Comparison of ENCODE assay signal across 8 cellular contexts in the genomic region with DNA sequence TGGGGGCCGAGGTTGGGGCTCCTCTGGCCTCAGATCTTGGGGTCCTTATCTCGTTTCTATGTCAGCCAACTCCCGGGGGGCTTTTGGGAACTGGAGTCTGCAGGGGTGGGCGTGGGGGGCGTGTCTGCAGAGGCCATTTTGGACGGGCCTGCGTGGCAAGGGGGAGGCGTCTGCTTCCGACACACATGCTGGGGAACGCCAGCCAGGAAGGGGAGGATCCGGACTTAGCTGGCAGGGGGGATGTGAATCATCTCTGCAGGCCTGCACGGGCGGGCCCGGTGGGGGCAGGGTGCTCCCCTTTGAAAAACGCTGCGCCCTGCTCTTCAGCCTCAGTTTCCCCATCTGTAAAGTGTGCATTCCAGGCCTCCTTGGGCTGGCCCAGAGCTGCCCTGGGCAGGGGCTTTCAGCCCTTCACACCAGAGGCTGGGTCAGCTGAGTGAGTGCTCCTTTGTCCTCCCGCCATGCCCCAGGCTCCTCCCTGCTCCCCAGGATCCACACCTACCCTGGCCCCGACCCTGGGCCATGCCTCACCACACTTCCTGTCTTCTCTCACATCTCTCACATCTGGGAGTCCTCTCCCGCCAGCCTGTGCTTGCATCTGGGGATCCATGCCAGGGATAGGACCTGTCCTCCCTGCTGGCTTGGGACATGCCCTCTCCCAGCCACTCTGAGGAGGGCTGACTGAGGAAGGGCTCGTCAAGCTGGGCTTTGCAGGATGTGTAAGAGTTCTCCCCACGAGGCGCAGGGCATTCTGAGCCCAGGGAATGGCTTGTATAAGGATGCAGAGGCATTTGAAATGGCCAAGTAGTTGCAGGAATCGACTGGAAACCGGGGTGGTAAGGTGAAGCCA. TPM values are rescaled to one million over a fixed set of nuclear protein-coding genes. Genes with fewer than 3 reads are reported as not detected.
A peak's percentile ranks its signal among the peaks of the same experiment; 100 is the strongest.
DNase-seq lines count a peak whose midpoint lies in the region; ATAC-seq, FAIRE-seq and TF ChIP-seq lines count a peak whose summit lies in the region.

No MANE protein-coding gene starts in this region.

- peaks cover 0 to 48% (median 11%) of the 10 kb centered on the region in 4 donors for H3K27me3 ChIP-seq in esophagus muscularis mucosa
- H3K27me3 ChIP-seq in neural cell (ENCODE audit: insufficient read depth, low read depth, low read length), result no peaks in the 10 kb centered on the region

- no peak for TF ChIP-seq CTCF in esophagus muscularis mucosa (IDR thresholded peaks at IDR 0.05)
- no peak for TF ChIP-seq CTCF in neural cell (IDR thresholded peaks at IDR 0.05; ENCODE audit: poor library complexity, severe bottlenecking)

- no peaks in the 10 kb centered on the region for H3K9me3 ChIP-seq in esophagus muscularis mucosa
- no peaks in the 10 kb centered on the region for H3K9me3 ChIP-seq in neural cell (ENCODE audit: low read length)

- peak; percentile 74 for FAIRE-seq in GM12892 (lab: Jason Lieb, UNC)

- TF ChIP-seq POLR2A in GM12892 (IDR thresholded peaks at IDR 0.05; ENCODE audit: low read depth, low read length) (no peak; the same call in 1 of the 2 replicates), esophagus muscularis mucosa (IDR thresholded peaks at IDR 0.05; ENCODE audit: low read depth) (no peak)

- intact Hi-C loops in esophagus muscularis mucosa (cut with DNase I), result no loop called here

- H3F3A ChIP-seq in neural cell (ENCODE audit: insufficient read depth, low read length, poor library complexity, severe bottlenecking), result no peaks in the 10 kb centered on the region

- H3K4me3 ChIP-seq in esophagus muscularis mucosa, result peak overlapping the region; percentile 48 to 72 (median 62)
- peak overlapping the region; percentile 97 for H3K4me3 ChIP-seq in neural cell (ENCODE audit: low read length)

- H3K4me2 ChIP-seq in neural cell (ENCODE audit: low read length), result peak overlapping the region; percentile 85

- H3K79me2 ChIP-seq in neural cell (replicated peaks; ENCODE audit: insufficient read depth, low read length), result peaks cover 69% of the 10 kb centered on the region

- no peaks in the 10 kb centered on the region for H3K9me2 ChIP-seq in neural cell (ENCODE audit: insufficient read depth, low read length)

- H3K27ac ChIP-seq in esophagus muscularis mucosa (replicated peaks in 1 of 4) (peak overlapping the region; percentile 47 to 74 (median 65)), neural cell (ENCODE audit: low read length) (peak overlapping the region; percentile 87)

- no peak for ATAC-seq in GM21447 (IDR thresholded peaks at IDR 0.05; ENCODE audit: unreplicated experiment)

- H3K4me1 ChIP-seq in esophagus muscularis mucosa, result peaks cover 56 to 79% (median 75%) of the 10 kb centered on the region in 4 donors

- H3K36me3 ChIP-seq in esophagus muscularis mucosa (no peaks in the 10 kb centered on the region), neural cell (ENCODE audit: insufficient read depth, low read length) (no peaks in the 10 kb centered on the region)

- WGBS in esophagus muscularis mucosa, result 37% methylated on average over 14 of the region's 24 CpGs

- TF ChIP-seq RAD21 in neural cell (conservative IDR thresholded peaks at IDR 0.05), result no peak

- no peak for TF ChIP-seq EP300 in esophagus muscularis mucosa (IDR thresholded peaks at IDR 0.05)
- no peak for TF ChIP-seq EP300 in neural cell (conservative IDR thresholded peaks at IDR 0.05; ENCODE audit: poor library complexity, severe bottlenecking)

- H3K9ac ChIP-seq in neural cell (ENCODE audit: low read length), result peak overlapping the region; percentile 97

- no peak for DNase-seq in GM12892 (ENCODE audit: insufficient read length)
- peak; percentile 83 for DNase-seq in NCI-H69 (lab: John Stamatoyannopoulos, UW)
- DNase-seq in activated T-cell treated with anti-CD3 and anti-CD28 coated beads for 48 hours (ENCODE audit: low read depth), result peak; percentile 76
- DNase-seq in esophagus muscularis mucosa (ENCODE audit: extremely low spot score), result peak; percentile 96
- DNase-seq in stromal cell of bone marrow (ENCODE audit: low read depth), result peak; percentile 91
- DNase-seq in DMS153 treated with DMSO at 0.1 percent for 48 hours (lab: John Stamatoyannopoulos, UW; ENCODE audit: unreplicated experiment), result no peak

- H4K20me1 ChIP-seq in neural cell (ENCODE audit: insufficient read depth), result peaks cover 48% of the 10 kb centered on the region

- no peak overlapping the region for H2AFZ ChIP-seq in neural cell (ENCODE audit: low read depth, low read length)

TF ChIP-seq in neural cell, 6 proteins besides CTCF, POLR2A, EP300 and RAD21:
- no peak for TF ChIP-seq SMC3 (conservative IDR thresholded peaks at IDR 0.05; ENCODE audit: poor library complexity)
- no peak for TF ChIP-seq MXI1 (conservative IDR thresholded peaks at IDR 0.05; ENCODE audit: poor library complexity, severe bottlenecking)
- no peak for TF ChIP-seq TAF1 (IDR thresholded peaks at IDR 0.05; ENCODE audit: low read depth)
- TF ChIP-seq EZH2 (IDR thresholded peaks at IDR 0.05; ENCODE audit: borderline replicate concordance, insufficient read depth, low read length, poor library complexity, severe bottlenecking), result no peak
- TF ChIP-seq POLR2AphosphoS5 (IDR thresholded peaks at IDR 0.05), result no peak

RNA-seq across cellular contexts. Expression of a gene that starts 3.7 kb away (rescaled TPM):
- 71.1 TPM for polyA plus RNA-seq in GM12892 (2012; ENCODE audit: missing spikeins)
- total RNA-seq in esophagus muscularis mucosa, result 10 to 100 TPM; 15.0 to 28.4 (median 21.2) TPM
- 207 and 242 TPM in 2 replicates for polyA plus RNA-seq in neural cell
- polyA minus RNA-seq in neural cell, result 292 and 359 TPM in 2 replicates

Comparison
In these comparisons a context has a peak if more than half of its experiments do, and no peak if none do; other contexts are left out.
1. DNase-seq: peak in NCI-H69 (single experiment), activated T-cell treated with anti-CD3 and anti-CD28 coated beads for 48 hours (single experiment), esophagus muscularis mucosa (single experiment) and stromal cell of bone marrow (single experiment); none in GM12892 (single experiment) and DMS153 treated with DMSO at 0.1 percent for 48 hours (single experiment).